1 cellular context compared by ENCODE assay signal in the genomic region with DNA sequence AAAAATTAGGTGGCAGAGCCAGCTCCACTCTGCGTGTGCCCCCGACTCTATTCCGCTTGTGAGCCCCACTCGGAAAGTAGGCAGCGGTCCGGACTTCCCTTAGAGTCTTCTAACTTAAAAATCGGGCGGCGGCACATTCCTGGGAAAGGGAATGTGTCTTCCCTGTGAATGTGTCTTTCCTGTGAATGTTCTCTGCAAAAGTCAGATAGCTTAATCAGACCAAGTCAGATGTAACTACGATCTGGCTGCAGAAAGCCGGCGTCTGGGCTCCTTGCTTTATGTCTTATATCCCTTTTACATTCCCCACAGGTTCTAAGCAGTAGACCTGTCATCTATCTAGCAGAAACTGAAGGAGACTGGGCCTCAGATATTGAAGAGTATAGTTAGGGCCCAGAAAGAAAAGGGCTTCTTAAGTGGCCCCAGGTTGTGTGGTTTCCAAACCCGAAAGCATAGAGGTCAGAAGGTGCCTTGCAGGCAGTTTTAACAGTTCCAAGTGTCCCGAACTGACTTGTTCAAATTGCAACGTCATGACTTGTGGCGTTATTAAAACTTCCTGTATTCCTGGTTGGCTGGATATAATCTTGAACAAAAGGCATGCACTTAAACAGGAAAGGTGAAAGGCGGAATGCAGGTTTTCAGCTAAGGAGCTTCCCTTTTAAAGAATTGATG.
TF ChIP-seq lines count a peak whose summit lies in the region.

No MANE protein-coding gene starts in this region.

TF ChIP-seq in HepG2, 621 proteins besides CTCF, POLR2A, EP300 and RAD21 (continues in another document):
- TF ChIP-seq, protein P1, sequence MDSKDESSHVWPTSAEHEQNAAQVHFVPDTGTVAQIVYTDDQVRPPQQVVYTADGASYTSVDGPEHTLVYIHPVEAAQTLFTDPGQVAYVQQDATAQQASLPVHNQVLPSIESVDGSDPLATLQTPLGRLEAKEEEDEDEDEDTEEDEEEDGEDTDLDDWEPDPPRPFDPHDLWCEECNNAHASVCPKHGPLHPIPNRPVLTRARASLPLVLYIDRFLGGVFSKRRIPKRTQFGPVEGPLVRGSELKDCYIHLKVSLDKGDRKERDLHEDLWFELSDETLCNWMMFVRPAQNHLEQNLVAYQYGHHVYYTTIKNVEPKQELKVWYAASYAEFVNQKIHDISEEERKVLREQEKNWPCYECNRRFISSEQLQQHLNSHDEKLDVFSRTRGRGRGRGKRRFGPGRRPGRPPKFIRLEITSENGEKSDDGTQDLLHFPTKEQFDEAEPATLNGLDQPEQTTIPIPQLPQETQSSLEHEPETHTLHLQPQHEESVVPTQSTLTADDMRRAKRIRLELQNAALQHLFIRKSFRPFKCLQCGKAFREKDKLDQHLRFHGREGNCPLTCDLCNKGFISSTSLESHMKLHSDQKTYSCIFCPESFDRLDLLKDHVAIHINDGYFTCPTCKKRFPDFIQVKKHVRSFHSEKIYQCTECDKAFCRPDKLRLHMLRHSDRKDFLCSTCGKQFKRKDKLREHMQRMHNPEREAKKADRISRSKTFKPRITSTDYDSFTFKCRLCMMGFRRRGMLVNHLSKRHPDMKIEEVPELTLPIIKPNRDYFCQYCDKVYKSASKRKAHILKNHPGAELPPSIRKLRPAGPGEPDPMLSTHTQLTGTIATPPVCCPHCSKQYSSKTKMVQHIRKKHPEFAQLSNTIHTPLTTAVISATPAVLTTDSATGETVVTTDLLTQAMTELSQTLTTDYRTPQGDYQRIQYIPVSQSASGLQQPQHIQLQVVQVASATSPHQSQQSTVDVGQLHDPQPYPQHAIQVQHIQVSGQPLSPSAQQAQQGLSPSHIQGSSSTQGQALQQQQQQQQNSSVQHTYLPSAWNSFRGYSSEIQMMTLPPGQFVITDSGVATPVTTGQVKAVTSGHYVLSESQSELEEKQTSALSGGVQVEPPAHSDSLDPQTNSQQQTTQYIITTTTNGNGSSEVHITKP (CRISPR knock-in tag; IDR thresholded peaks at IDR 0.05; ENCODE audit: low read depth), result no peak
- no peak for TF ChIP-seq NFE2L1 (CRISPR knock-in tag; IDR thresholded peaks at IDR 0.05; ENCODE audit: borderline replicate concordance)
- no peak for TF ChIP-seq ZNF768 (CRISPR knock-in tag; IDR thresholded peaks at IDR 0.05)
- TF ChIP-seq PHB2 (IDR thresholded peaks at IDR 0.05; ENCODE audit: partially characterized antibody), result no peak
- TF ChIP-seq TP53 (CRISPR knock-in tag; conservative IDR thresholded peaks at IDR 0.05), result no peak
- TF ChIP-seq ZNF256 (CRISPR knock-in tag; conservative IDR thresholded peaks at IDR 0.05), result no peak
- TF ChIP-seq ZNF383 (CRISPR knock-in tag; IDR thresholded peaks at IDR 0.05; ENCODE audit: borderline replicate concordance), result no peak
- TF ChIP-seq, protein P2, sequence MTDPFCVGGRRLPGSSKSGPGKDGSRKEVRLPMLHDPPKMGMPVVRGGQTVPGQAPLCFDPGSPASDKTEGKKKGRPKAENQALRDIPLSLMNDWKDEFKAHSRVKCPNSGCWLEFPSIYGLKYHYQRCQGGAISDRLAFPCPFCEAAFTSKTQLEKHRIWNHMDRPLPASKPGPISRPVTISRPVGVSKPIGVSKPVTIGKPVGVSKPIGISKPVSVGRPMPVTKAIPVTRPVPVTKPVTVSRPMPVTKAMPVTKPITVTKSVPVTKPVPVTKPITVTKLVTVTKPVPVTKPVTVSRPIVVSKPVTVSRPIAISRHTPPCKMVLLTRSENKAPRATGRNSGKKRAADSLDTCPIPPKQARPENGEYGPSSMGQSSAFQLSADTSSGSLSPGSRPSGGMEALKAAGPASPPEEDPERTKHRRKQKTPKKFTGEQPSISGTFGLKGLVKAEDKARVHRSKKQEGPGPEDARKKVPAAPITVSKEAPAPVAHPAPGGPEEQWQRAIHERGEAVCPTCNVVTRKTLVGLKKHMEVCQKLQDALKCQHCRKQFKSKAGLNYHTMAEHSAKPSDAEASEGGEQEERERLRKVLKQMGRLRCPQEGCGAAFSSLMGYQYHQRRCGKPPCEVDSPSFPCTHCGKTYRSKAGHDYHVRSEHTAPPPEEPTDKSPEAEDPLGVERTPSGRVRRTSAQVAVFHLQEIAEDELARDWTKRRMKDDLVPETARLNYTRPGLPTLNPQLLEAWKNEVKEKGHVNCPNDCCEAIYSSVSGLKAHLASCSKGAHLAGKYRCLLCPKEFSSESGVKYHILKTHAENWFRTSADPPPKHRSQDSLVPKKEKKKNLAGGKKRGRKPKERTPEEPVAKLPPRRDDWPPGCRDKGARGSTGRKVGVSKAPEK (CRISPR knock-in tag; IDR thresholded peaks at IDR 0.05; ENCODE audit: borderline replicate concordance), result 0 out of 2 replicates have a peak, but pooled peaks have one; percentile 13
- peak; percentile 33; the same call in 1 of the 2 replicates for TF ChIP-seq SIN3B (IDR thresholded peaks at IDR 0.05; ENCODE audit: low read length)
- TF ChIP-seq HIVEP1 (CRISPR knock-in tag; IDR thresholded peaks at IDR 0.05), result no peak
- no peak for TF ChIP-seq SRF (IDR thresholded peaks at IDR 0.05; ENCODE audit: low read depth, low read length)
- no peak for TF ChIP-seq ZNF274 (CRISPR knock-in tag; IDR thresholded peaks at IDR 0.05)
- no peak for TF ChIP-seq RFX5 (IDR thresholded peaks at IDR 0.05; ENCODE audit: low read depth, low read length)
- TF ChIP-seq, protein P3, sequence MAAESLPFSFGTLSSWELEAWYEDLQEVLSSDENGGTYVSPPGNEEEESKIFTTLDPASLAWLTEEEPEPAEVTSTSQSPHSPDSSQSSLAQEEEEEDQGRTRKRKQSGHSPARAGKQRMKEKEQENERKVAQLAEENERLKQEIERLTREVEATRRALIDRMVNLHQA (CRISPR knock-in tag; IDR thresholded peaks at IDR 0.05), result no peak
- TF ChIP-seq ZNF510 (CRISPR knock-in tag; IDR thresholded peaks at IDR 0.05; ENCODE audit: low read depth), result no peak
- TF ChIP-seq SRSF9 (IDR thresholded peaks at IDR 0.05; ENCODE audit: borderline replicate concordance, insufficient read depth, low read depth, low read length, poor library complexity, severe bottlenecking), result no peak
- TF ChIP-seq ZNF264 (CRISPR knock-in tag; IDR thresholded peaks at IDR 0.05), result 0 out of 2 replicates have a peak, but pooled peaks have one; percentile 16
- TF ChIP-seq ZMAT3 (CRISPR knock-in tag; conservative IDR thresholded peaks at IDR 0.05), result no peak
- TF ChIP-seq ZNF160 (CRISPR knock-in tag; IDR thresholded peaks at IDR 0.05), result no peak
- TF ChIP-seq, protein P4, sequence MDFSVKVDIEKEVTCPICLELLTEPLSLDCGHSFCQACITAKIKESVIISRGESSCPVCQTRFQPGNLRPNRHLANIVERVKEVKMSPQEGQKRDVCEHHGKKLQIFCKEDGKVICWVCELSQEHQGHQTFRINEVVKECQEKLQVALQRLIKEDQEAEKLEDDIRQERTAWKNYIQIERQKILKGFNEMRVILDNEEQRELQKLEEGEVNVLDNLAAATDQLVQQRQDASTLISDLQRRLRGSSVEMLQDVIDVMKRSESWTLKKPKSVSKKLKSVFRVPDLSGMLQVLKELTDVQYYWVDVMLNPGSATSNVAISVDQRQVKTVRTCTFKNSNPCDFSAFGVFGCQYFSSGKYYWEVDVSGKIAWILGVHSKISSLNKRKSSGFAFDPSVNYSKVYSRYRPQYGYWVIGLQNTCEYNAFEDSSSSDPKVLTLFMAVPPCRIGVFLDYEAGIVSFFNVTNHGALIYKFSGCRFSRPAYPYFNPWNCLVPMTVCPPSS (IDR thresholded peaks at IDR 0.05), result no peak
- TF ChIP-seq ZNF549 (CRISPR knock-in tag; IDR thresholded peaks at IDR 0.05), result no peak
- TF ChIP-seq POLR2AphosphoS2 (IDR thresholded peaks at IDR 0.05; ENCODE audit: low read depth, low read length), result no peak
- no peak for TF ChIP-seq ZBTB20 (CRISPR knock-in tag; IDR thresholded peaks at IDR 0.05; ENCODE audit: borderline replicate concordance, low read depth)
- TF ChIP-seq ZNF792 (CRISPR knock-in tag; IDR thresholded peaks at IDR 0.05), result no peak
- no peak; the same call in 1 of the 2 replicates for TF ChIP-seq PITX1 (CRISPR knock-in tag; IDR thresholded peaks at IDR 0.05)
- TF ChIP-seq ZNF567 (CRISPR knock-in tag; IDR thresholded peaks at IDR 0.05; ENCODE audit: borderline replicate concordance), result no peak
- TF ChIP-seq, protein P5, sequence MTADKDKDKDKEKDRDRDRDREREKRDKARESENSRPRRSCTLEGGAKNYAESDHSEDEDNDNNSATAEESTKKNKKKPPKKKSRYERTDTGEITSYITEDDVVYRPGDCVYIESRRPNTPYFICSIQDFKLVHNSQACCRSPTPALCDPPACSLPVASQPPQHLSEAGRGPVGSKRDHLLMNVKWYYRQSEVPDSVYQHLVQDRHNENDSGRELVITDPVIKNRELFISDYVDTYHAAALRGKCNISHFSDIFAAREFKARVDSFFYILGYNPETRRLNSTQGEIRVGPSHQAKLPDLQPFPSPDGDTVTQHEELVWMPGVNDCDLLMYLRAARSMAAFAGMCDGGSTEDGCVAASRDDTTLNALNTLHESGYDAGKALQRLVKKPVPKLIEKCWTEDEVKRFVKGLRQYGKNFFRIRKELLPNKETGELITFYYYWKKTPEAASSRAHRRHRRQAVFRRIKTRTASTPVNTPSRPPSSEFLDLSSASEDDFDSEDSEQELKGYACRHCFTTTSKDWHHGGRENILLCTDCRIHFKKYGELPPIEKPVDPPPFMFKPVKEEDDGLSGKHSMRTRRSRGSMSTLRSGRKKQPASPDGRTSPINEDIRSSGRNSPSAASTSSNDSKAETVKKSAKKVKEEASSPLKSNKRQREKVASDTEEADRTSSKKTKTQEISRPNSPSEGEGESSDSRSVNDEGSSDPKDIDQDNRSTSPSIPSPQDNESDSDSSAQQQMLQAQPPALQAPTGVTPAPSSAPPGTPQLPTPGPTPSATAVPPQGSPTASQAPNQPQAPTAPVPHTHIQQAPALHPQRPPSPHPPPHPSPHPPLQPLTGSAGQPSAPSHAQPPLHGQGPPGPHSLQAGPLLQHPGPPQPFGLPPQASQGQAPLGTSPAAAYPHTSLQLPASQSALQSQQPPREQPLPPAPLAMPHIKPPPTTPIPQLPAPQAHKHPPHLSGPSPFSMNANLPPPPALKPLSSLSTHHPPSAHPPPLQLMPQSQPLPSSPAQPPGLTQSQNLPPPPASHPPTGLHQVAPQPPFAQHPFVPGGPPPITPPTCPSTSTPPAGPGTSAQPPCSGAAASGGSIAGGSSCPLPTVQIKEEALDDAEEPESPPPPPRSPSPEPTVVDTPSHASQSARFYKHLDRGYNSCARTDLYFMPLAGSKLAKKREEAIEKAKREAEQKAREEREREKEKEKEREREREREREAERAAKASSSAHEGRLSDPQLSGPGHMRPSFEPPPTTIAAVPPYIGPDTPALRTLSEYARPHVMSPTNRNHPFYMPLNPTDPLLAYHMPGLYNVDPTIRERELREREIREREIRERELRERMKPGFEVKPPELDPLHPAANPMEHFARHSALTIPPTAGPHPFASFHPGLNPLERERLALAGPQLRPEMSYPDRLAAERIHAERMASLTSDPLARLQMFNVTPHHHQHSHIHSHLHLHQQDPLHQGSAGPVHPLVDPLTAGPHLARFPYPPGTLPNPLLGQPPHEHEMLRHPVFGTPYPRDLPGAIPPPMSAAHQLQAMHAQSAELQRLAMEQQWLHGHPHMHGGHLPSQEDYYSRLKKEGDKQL (CRISPR knock-in tag; IDR thresholded peaks at IDR 0.05; ENCODE audit: low read depth), result no peak
- no peak for TF ChIP-seq KLF16 (CRISPR knock-in tag; IDR thresholded peaks at IDR 0.05)
- no peak for TF ChIP-seq CEBPB (IDR thresholded peaks at IDR 0.05; ENCODE audit: borderline replicate concordance, low read depth, low read length)
- TF ChIP-seq, protein P6, sequence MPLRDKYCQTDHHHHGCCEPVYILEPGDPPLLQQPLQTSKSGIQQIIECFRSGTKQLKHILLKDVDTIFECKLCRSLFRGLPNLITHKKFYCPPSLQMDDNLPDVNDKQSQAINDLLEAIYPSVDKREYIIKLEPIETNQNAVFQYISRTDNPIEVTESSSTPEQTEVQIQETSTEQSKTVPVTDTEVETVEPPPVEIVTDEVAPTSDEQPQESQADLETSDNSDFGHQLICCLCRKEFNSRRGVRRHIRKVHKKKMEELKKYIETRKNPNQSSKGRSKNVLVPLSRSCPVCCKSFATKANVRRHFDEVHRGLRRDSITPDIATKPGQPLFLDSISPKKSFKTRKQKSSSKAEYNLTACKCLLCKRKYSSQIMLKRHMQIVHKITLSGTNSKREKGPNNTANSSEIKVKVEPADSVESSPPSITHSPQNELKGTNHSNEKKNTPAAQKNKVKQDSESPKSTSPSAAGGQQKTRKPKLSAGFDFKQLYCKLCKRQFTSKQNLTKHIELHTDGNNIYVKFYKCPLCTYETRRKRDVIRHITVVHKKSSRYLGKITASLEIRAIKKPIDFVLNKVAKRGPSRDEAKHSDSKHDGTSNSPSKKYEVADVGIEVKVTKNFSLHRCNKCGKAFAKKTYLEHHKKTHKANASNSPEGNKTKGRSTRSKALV (CRISPR knock-in tag; IDR thresholded peaks at IDR 0.05), result no peak
- TF ChIP-seq, protein P7, sequence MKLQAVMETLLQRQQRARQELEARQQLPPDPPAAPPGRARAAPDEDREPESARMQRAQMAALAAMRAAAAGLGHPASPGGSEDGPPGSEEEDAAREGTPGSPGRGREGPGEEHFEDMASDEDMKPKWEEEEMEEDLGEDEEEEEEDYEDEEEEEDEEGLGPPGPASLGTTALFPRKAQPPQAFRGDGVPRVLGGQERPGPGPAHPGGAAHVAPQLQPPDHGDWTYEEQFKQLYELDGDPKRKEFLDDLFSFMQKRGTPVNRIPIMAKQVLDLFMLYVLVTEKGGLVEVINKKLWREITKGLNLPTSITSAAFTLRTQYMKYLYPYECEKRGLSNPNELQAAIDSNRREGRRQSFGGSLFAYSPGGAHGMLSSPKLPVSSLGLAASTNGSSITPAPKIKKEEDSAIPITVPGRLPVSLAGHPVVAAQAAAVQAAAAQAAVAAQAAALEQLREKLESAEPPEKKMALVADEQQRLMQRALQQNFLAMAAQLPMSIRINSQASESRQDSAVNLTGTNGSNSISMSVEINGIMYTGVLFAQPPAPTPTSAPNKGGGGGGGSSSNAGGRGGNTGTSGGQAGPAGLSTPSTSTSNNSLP (IDR thresholded peaks at IDR 0.05; ENCODE audit: low read depth, low read length), result no peak
- no peak for TF ChIP-seq NFIC (IDR thresholded peaks at IDR 0.05; ENCODE audit: low read length)
- no peak for TF ChIP-seq SMYD3 (CRISPR knock-in tag; IDR thresholded peaks at IDR 0.05)
- no peak for TF ChIP-seq MIER3 (CRISPR knock-in tag; IDR thresholded peaks at IDR 0.05; ENCODE audit: borderline replicate concordance)
- TF ChIP-seq HES4 (CRISPR knock-in tag; IDR thresholded peaks at IDR 0.05; ENCODE audit: borderline replicate concordance), result no peak
- TF ChIP-seq MZF1 (CRISPR knock-in tag; IDR thresholded peaks at IDR 0.05; ENCODE audit: borderline replicate concordance), result no peak
- peak; percentile 39; the same call in 1 of the 2 replicates for TF ChIP-seq POLR2AphosphoS5 (IDR thresholded peaks at IDR 0.05; ENCODE audit: low read depth, low read length)
- TF ChIP-seq ZNF790 (CRISPR knock-in tag; IDR thresholded peaks at IDR 0.05; ENCODE audit: borderline replicate concordance), result no peak
- TF ChIP-seq ZNF251 (CRISPR knock-in tag; IDR thresholded peaks at IDR 0.05), result no peak
- TF ChIP-seq, protein P8, sequence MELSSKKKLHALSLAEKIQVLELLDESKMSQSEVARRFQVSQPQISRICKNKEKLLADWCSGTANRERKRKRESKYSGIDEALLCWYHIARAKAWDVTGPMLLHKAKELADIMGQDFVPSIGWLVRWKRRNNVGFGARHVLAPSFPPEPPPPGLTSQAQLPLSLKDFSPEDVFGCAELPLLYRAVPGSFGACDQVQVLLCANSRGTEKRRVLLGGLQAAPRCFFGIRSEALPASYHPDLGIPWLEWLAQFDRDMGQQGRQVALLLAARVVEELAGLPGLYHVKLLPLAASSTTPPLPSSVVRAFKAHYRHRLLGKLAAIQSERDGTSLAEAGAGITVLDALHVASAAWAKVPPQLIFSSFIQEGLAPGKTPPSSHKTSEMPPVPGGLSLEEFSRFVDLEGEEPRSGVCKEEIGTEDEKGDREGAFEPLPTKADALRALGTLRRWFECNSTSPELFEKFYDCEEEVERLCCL (CRISPR knock-in tag; IDR thresholded peaks at IDR 0.05; ENCODE audit: borderline replicate concordance), result no peak
